In the genomic region with DNA sequence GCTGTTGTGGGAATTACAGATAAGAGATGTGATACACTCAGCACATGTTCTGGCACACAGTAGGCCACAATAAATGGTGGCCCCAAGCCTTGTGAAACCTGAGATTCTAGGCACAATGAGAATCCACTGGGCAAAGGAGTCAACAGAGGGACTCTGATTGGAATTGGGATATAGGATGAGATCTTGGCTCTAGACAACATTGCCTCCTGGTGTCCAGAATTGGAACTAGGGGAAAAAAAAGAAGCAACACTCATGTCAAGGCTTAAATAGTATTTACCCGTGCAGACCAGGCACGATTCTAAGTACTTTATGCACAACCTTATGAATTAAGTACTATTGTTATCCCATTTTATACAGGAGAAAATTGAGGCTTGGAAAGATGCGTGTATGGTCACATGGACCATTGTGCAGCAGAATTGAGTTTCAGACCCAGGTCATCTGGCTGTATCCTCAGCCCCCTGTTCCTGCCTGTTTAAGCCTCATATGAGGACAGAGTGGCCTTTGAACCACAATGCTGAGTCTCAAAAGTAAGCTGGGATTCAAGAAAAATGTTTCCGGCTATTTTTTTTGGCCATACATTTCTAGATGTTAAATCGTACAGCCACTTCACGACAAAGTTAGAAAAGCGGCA, we compare ENCODE assay signal across 8 cellular contexts.
A peak's percentile ranks its signal among the peaks of the same experiment; 100 is the strongest.
DNase-seq lines count a peak whose midpoint lies in the region; ATAC-seq and TF ChIP-seq lines count a peak whose summit lies in the region.

No MANE protein-coding gene starts in this region.

- H3K27ac ChIP-seq in PC-9, result no peak overlapping the region
- no peak overlapping the region for H3K27ac ChIP-seq in fibroblast of lung (ENCODE audit: insufficient read depth, low read length)

- no peak overlapping the region for H2AFZ ChIP-seq in PC-9
- no peak overlapping the region for H2AFZ ChIP-seq in fibroblast of lung (ENCODE audit: low read length)

- H3K4me2 ChIP-seq in PC-9 (no peak overlapping the region), fibroblast of lung (ENCODE audit: extremely low read depth, insufficient read depth, low read length) (no peak overlapping the region)

- H3K9me3 ChIP-seq in PC-9 (ENCODE audit: insufficient read depth, low read depth) (peaks cover 5% of the 10 kb centered on the region; the same call in 1 of the 2 replicates), fibroblast of lung (ENCODE audit: control insufficient read depth, insufficient read depth, low read depth, low read length) (no peaks in the 10 kb centered on the region)

- ATAC-seq in HG03457 (IDR thresholded peaks at IDR 0.05; ENCODE audit: unreplicated experiment) (no peak), GM19328 (IDR thresholded peaks at IDR 0.05; ENCODE audit: unreplicated experiment) (no peak), HG02973 (IDR thresholded peaks at IDR 0.05; ENCODE audit: unreplicated experiment) (no peak)

- TF ChIP-seq CTCF in PC-9 (conservative IDR thresholded peaks at IDR 0.05) (peak; percentile 74), fibroblast of lung (conservative IDR thresholded peaks at IDR 0.05 in 1 of 2, IDR thresholded peaks at IDR 0.05 in 1 of 2; ENCODE audit: low read depth in 1 of 2, low read length in 2 of 2) (peak; percentile 56 to 68)

- no peaks in the 10 kb centered on the region for H3K9me2 ChIP-seq in PC-9 (ENCODE audit: insufficient read depth)

- H3K9ac ChIP-seq in fibroblast of lung (ENCODE audit: insufficient read depth, low read length), result no peak overlapping the region

- no peaks in the 10 kb centered on the region for H3K36me3 ChIP-seq in PC-9 (ENCODE audit: low read depth)
- H3K36me3 ChIP-seq in fibroblast of lung (ENCODE audit: control insufficient read depth, insufficient read depth, low read length), result no peaks in the 10 kb centered on the region

- intact Hi-C loops in PC-9 (cut with micrococcal nuclease; ENCODE audit: unreplicated experiment), result loop anchor here (2.0 kb wide), 1 partner anchor 170 kb away; no protein-coding TSS in a partner anchor

- POLR2A ChIA-PET in PC-9 (lab: Charles Lee; ENCODE audit: unreplicated experiment), result no interaction called here

- no peaks in the 10 kb centered on the region for H3F3A ChIP-seq in PC-9 (ENCODE audit: insufficient read depth, low read depth)

- H3K4me3 ChIP-seq in PC-9 (no peak overlapping the region), fibroblast of lung (replicated peaks in 1 of 4; ENCODE audit: control extremely low read depth in 1 of 4, insufficient read depth in 1 of 4, low read depth in 3 of 4, low read length in 4 of 4) (no peak overlapping the region)

- BruUV-seq in PC-9 (replicated peaks; lab: Mats Ljungman, UMichigan), result no TSS peak

- H3K27me3 ChIP-seq in PC-9 (ENCODE audit: insufficient read depth, low read depth) (peaks cover 64% of the 10 kb centered on the region), fibroblast of lung (ENCODE audit: control insufficient read depth, insufficient read depth, low read length) (no peaks in the 10 kb centered on the region)

- peak; percentile 58 for DNase-seq in DMS53 treated with DMSO at 0.1 percent for 48 hours (lab: John Stamatoyannopoulos, UW; ENCODE audit: unreplicated experiment)
- DNase-seq in HuH-7 (ENCODE audit: low spot score), result peak; percentile 51
- DNase-seq in PC-9, result no peak
- peak; percentile 3 to 48 for DNase-seq in fibroblast of lung (ENCODE audit: low read depth in 2 of 2)
- peak; percentile 39 for DNase-seq in pons (ENCODE audit: low spot score)

- no peaks in the 10 kb centered on the region for H3K4me1 ChIP-seq in PC-9 (replicated peaks; ENCODE audit: insufficient read depth)
- no peaks in the 10 kb centered on the region for H3K4me1 ChIP-seq in fibroblast of lung (ENCODE audit: control insufficient read depth, extremely low read depth, insufficient read depth, low read length)

- H3K79me2 ChIP-seq in PC-9 (ENCODE audit: low read depth) (no peaks in the 10 kb centered on the region), fibroblast of lung (ENCODE audit: control insufficient read depth, insufficient read depth, low read length) (no peaks in the 10 kb centered on the region)

- H4K20me1 ChIP-seq in PC-9 (ENCODE audit: insufficient read depth) (no peaks in the 10 kb centered on the region), fibroblast of lung (ENCODE audit: control insufficient read depth, extremely low read depth, insufficient read depth, low read length) (no peaks in the 10 kb centered on the region)

- CTCF ChIA-PET in PC-9 (lab: Charles Lee), result no interaction called here

Comparison
In these comparisons a context has a peak if more than half of its experiments do, and no peak if none do; other contexts are left out.
1. DNase-seq: peak in DMS53 treated with DMSO at 0.1 percent for 48 hours (single experiment), HuH-7 (single experiment), fibroblast of lung (2 of 2) and pons (single experiment); none in PC-9 (0 of 2).